Comparison of ENCODE assay signal across 29 cellular contexts in the genomic region with DNA sequence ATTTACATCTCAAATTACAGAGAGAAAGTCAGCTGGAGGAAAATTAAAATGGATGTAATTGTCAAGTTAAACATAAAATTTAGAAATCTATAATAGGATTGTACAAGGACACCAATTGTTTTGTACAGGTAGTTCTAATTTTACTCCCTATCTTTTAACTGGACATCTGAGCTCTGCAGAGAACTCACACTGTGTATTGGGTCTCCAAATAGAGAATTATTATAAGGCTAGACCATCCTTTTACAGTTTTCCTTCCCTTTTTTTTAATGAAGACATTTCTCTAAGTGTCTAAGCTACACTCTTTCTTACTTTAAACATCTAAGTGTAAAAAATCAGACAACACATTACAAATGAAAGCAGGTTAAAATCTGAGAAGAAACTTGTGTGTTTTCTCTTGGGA.
"Had no signal": no experiment of that assay in that cellular context is flagged by ENCODE, and none has a peak within 500 bp of the region (broad histone marks: within the 10 kb centered on the region; RNA-seq: fewer than 3 reads in every experiment).

No MANE protein-coding gene starts in this region.

- FAIRE-seq: urothelium cell line had no signal

- H3K27me3 ChIP-seq: stomach, suprapubic skin, testis, thyroid gland, tibial artery, tibial nerve, transverse colon, upper lobe of left lung, upper lobe of right lung, uterus, vagina had no signal

- H3K4me3 Mint-ChIP-seq: stimulated activated effector memory CD8-positive, alpha-beta T cell treated with anti-CD3 and anti-CD28 coated beads, Interleukin-12 subunit alpha, Interleukin-12 subunit beta, amount 100 ng/mL, for 72 hours; stimulated activated memory B cell treated with anti-CD40 and anti-IgM and Interleukin-4, amounts not matched to agents 10 μg/mL and 1 μg/mL and 100 μg/mL, for 72 hours; stimulated activated naive B cell treated with anti-CD40 and anti-IgM and Interleukin-4, amounts not matched to agents 10 μg/mL and 1 μg/mL and 100 μg/mL, for 72 hours; stimulated activated naive CD8-positive, alpha-beta T cell treated with anti-CD3 and anti-CD28 coated beads, Interleukin-15, amount 100 ng/mL, for 72 hours; stimulated activated naive CD8-positive, alpha-beta T cell treated with anti-CD3 and anti-CD28 coated beads, Interleukin-15, Interleukin-2, amounts not matched to agents 100 ng/mL and 50 ng/mL, for 24 hours; type B pancreatic cell had no signal

- H3K27ac Mint-ChIP-seq: stimulated activated effector memory CD8-positive, alpha-beta T cell treated with anti-CD3 and anti-CD28 coated beads, Interleukin-12 subunit alpha, Interleukin-12 subunit beta, amount 100 ng/mL, for 72 hours; stimulated activated memory B cell treated with anti-CD40 and anti-IgM and Interleukin-4, amounts not matched to agents 10 μg/mL and 1 μg/mL and 100 μg/mL, for 72 hours; stimulated activated naive B cell treated with anti-CD40 and anti-IgM and Interleukin-4, amounts not matched to agents 10 μg/mL and 1 μg/mL and 100 μg/mL, for 72 hours; stimulated activated naive CD8-positive, alpha-beta T cell treated with anti-CD3 and anti-CD28 coated beads, Interleukin-15, amount 100 ng/mL, for 72 hours; stimulated activated naive CD8-positive, alpha-beta T cell treated with anti-CD3 and anti-CD28 coated beads, Interleukin-15, Interleukin-2, amounts not matched to agents 100 ng/mL and 50 ng/mL, for 24 hours; type B pancreatic cell had no signal

- H3K27ac ChIP-seq: stomach, suprapubic skin, testis, thoracic aorta, thyroid gland, tibial artery, tibial nerve, transverse colon, upper lobe of left lung, upper lobe of right lung, uterus, vagina had no signal

- H3K36me3 ChIP-seq: stomach, suprapubic skin, thoracic aorta, thyroid gland, tibial artery, tibial nerve, transverse colon, upper lobe of left lung, upper lobe of right lung, uterus, vagina had no signal

- H3K9me3 ChIP-seq: testis, thyroid gland, uterus, vagina had no signal

- H3K4me3 ChIP-seq: stomach, suprapubic skin, testis, thoracic aorta, thyroid gland, tibial artery, tibial nerve, transverse colon, upper lobe of left lung, upper lobe of right lung, uterus, vagina had no signal

- H3K9me3 Mint-ChIP-seq: stimulated activated naive CD8-positive, alpha-beta T cell treated with anti-CD3 and anti-CD28 coated beads, Interleukin-15, amount 100 ng/mL, for 72 hours had no signal

- DNase-seq: stimulated activated CD4-positive, alpha-beta T cell treated with anti-CD3 and anti-CD28 coated beads, Interleukin-2, amount 100 ng/mL, for 48 hours; stimulated activated CD4-positive, alpha-beta T cell treated with anti-CD3 and anti-CD28 coated beads, Interleukin-4, amount 100 ng/mL, for 1 hour; stimulated activated CD4-positive, alpha-beta T cell treated with anti-CD3 and anti-CD28 coated beads, Interleukin-4, amount 100 ng/mL, for 24 hours; stimulated activated CD4-positive, alpha-beta T cell treated with anti-CD3 and anti-CD28 coated beads, Interleukin-4, amount 100 ng/mL, for 4 hours; stimulated activated CD8-positive, alpha-beta memory T cell treated with anti-CD3 and anti-CD28 coated beads, Interleukin-4, amount 100 ng/mL, for 48 hours; stimulated activated naive B cell treated with anti-CD40 and anti-IgM and Interleukin-4, amounts not matched to agents 10 μg/mL and 1 μg/mL and 100 μg/mL, for 72 hours; stimulated activated naive CD4-positive, alpha-beta T cell; stimulated activated naive CD4-positive, alpha-beta T cell treated with Interleukin-2 at 50 U/mL for 16 hours; stimulated activated naive CD8-positive, alpha-beta T cell treated with anti-CD3 and anti-CD28 coated beads, Interleukin-15, amount 100 ng/mL, for 72 hours; stimulated activated naive CD8-positive, alpha-beta T cell treated with anti-CD3 and anti-CD28 coated beads, Interleukin-15, Interleukin-2, amounts not matched to agents 100 U/mL and 50 U/mL, for 24 hours; stomach; substantia nigra; testis; thyroid gland; tibial artery; transverse colon; trophoblast cell; upper lobe of left lung; upper lobe of right lung; uterus had no signal

- H3K4me1 ChIP-seq: suprapubic skin, testis, thyroid gland, tibial artery, tibial nerve, transverse colon, upper lobe of left lung, upper lobe of right lung, uterus, vagina had no signal

- ATAC-seq: stimulated activated effector memory CD8-positive, alpha-beta T cell treated with anti-CD3 and anti-CD28 coated beads, Interleukin-12 subunit alpha, Interleukin-12 subunit beta, amount 100 ng/mL, for 72 hours; stimulated activated memory B cell treated with anti-CD40 and anti-IgM and Interleukin-4, amounts not matched to agents 10 μg/mL and 1 μg/mL and 100 μg/mL, for 72 hours; stimulated activated naive B cell treated with anti-CD40 and anti-IgM and Interleukin-4, amounts not matched to agents 10 μg/mL and 1 μg/mL and 100 μg/mL, for 72 hours; stimulated activated naive CD8-positive, alpha-beta T cell treated with anti-CD3 and anti-CD28 coated beads, Interleukin-15, amount 100 ng/mL, for 72 hours; stimulated activated naive CD8-positive, alpha-beta T cell treated with anti-CD3 and anti-CD28 coated beads, Interleukin-15, Interleukin-2, amounts not matched to agents 100 U/mL and 50 U/mL, for 24 hours; upper lobe of right lung had no signal

- H3K4me1 Mint-ChIP-seq: stimulated activated effector memory CD8-positive, alpha-beta T cell treated with anti-CD3 and anti-CD28 coated beads, Interleukin-12 subunit alpha, Interleukin-12 subunit beta, amount 100 ng/mL, for 72 hours; stimulated activated memory B cell treated with anti-CD40 and anti-IgM and Interleukin-4, amounts not matched to agents 10 μg/mL and 1 μg/mL and 100 μg/mL, for 72 hours; stimulated activated naive B cell treated with anti-CD40 and anti-IgM and Interleukin-4, amounts not matched to agents 10 μg/mL and 1 μg/mL and 100 μg/mL, for 72 hours; stimulated activated naive CD8-positive, alpha-beta T cell treated with anti-CD3 and anti-CD28 coated beads, Interleukin-15, amount 100 ng/mL, for 72 hours had no signal

- H3K36me3 Mint-ChIP-seq: stimulated activated effector memory CD8-positive, alpha-beta T cell treated with anti-CD3 and anti-CD28 coated beads, Interleukin-12 subunit alpha, Interleukin-12 subunit beta, amount 100 ng/mL, for 72 hours; stimulated activated memory B cell treated with anti-CD40 and anti-IgM and Interleukin-4, amounts not matched to agents 10 μg/mL and 1 μg/mL and 100 μg/mL, for 72 hours; stimulated activated naive B cell treated with anti-CD40 and anti-IgM and Interleukin-4, amounts not matched to agents 10 μg/mL and 1 μg/mL and 100 μg/mL, for 72 hours; type B pancreatic cell had no signal

- H3K27me3 Mint-ChIP-seq: stimulated activated memory B cell treated with anti-CD40 and anti-IgM and Interleukin-4, amounts not matched to agents 10 μg/mL and 1 μg/mL and 100 μg/mL, for 72 hours; stimulated activated naive B cell treated with anti-CD40 and anti-IgM and Interleukin-4, amounts not matched to agents 10 μg/mL and 1 μg/mL and 100 μg/mL, for 72 hours; stimulated activated naive CD8-positive, alpha-beta T cell treated with anti-CD3 and anti-CD28 coated beads, Interleukin-15, amount 100 ng/mL, for 72 hours; stimulated activated naive CD8-positive, alpha-beta T cell treated with anti-CD3 and anti-CD28 coated beads, Interleukin-15, Interleukin-2, amounts not matched to agents 100 ng/mL and 50 ng/mL, for 24 hours; type B pancreatic cell had no signal
